19 cellular contexts compared by ENCODE assay signal in genomic region chr4:76744253-76744921, GRCh38.
DNase-seq lines count a peak whose midpoint lies in the region; ATAC-seq, FAIRE-seq and TF ChIP-seq lines count a peak whose summit lies in the region.
"Had no signal": no experiment of that assay in that cellular context is flagged by ENCODE, and none has a peak within 500 bp of the region (broad histone marks: within the 10 kb centered on the region; RNA-seq: fewer than 3 reads in every experiment).

No MANE protein-coding gene starts in this region.

- H3K9ac ChIP-seq in K562 (ENCODE audit: insufficient read depth in 1 of 2, low read depth in 2 of 2, low read length in 2 of 2): no peak overlapping the region

- no peak overlapping the region for H3K4me3 Mint-ChIP-seq in nephron progenitor cell
- H3K4me3 Mint-ChIP-seq: natural killer cell; stimulated activated effector memory CD8-positive, alpha-beta T cell treated with anti-CD3 and anti-CD28 coated beads, Interleukin-12 subunit alpha, Interleukin-12 subunit beta, amount 100 ng/mL, for 72 hours had no signal

- TF ChIP-seq RAD21 in K562 (CRISPR knock-in tag; conservative IDR thresholded peaks at IDR 0.05 in 1 of 2, IDR thresholded peaks at IDR 0.05 in 1 of 2): no peak

- no peak overlapping the region for H3K27ac Mint-ChIP-seq in nephron progenitor cell
- H3K27ac Mint-ChIP-seq: natural killer cell; stimulated activated effector memory CD8-positive, alpha-beta T cell treated with anti-CD3 and anti-CD28 coated beads, Interleukin-12 subunit alpha, Interleukin-12 subunit beta, amount 100 ng/mL, for 72 hours had no signal

- peaks cover 2% of the 10 kb centered on the region for H3K9me3 Mint-ChIP-seq in nephron progenitor cell
- H3K9me3 Mint-ChIP-seq: natural killer cell; stimulated activated effector memory CD8-positive, alpha-beta T cell treated with anti-CD3 and anti-CD28 coated beads, Interleukin-12 subunit alpha, Interleukin-12 subunit beta, amount 100 ng/mL, for 72 hours had no signal

- 0% methylated on average over 1 of the region's 1 CpG for WGBS in K562 (ENCODE audit: insufficient coverage, low coverage, missing lambda C conversion rate)
- WGBS in right lobe of liver (ENCODE audit: insufficient coverage, low coverage, low lambda C conversion rate, missing lambda C conversion rate): 88% methylated on average over 1 of the region's 1 CpG

- in situ Hi-C loops in K562 (cut with MboI): no loop called here

- H3K9me1 ChIP-seq in K562 (ENCODE audit: control insufficient read depth, insufficient read depth, low read length): no peaks in the 10 kb centered on the region

- no peaks in the 10 kb centered on the region for H3K36me3 ChIP-seq in K562 (ENCODE audit: control insufficient read depth, insufficient read depth, low read length)
- no peaks in the 10 kb centered on the region for H3K36me3 ChIP-seq in effector memory CD4-positive, alpha-beta T cell (ENCODE audit: control insufficient read depth, insufficient read depth, low read length)
- H3K36me3 ChIP-seq in right lobe of liver: peaks cover 0 to 15% (median 10%) of the 10 kb centered on the region in 4 donors
- H3K36me3 ChIP-seq: breast epithelium had no signal

- H3K4me2 ChIP-seq in K562 (ENCODE audit: insufficient read depth, low read length): no peak overlapping the region

- no peaks in the 10 kb centered on the region for H3K27me3 Mint-ChIP-seq in nephron progenitor cell (ENCODE audit: low read depth, poor library complexity)

- H3K27me3 ChIP-seq in K562 (ENCODE audit: control insufficient read depth in 2 of 2, insufficient read depth in 2 of 2, low read length in 2 of 2) (peaks cover 25 to 30% of the 10 kb centered on the region in 2 experiments; a peak in 4 of 5 replicates), right lobe of liver (no peaks in the 10 kb centered on the region)
- peaks cover under 1% of the 10 kb centered on the region for H3K27me3 ChIP-seq in effector memory CD4-positive, alpha-beta T cell (replicated peaks; ENCODE audit: control insufficient read depth, insufficient read depth, low read length, poor library complexity, severe bottlenecking)
- H3K27me3 ChIP-seq: breast epithelium, right atrium auricular region had no signal

- no peaks in the 10 kb centered on the region for H4K20me1 ChIP-seq in K562 (replicated peaks; ENCODE audit: control insufficient read depth, insufficient read depth, low read length)

- intact Hi-C loops in K562 (cut with micrococcal nuclease) (no loop called here), right lobe of liver (cut with DNase I) (no loop called here)

- FAIRE-seq in K562 (lab: Jason Lieb, UNC): no peak
- FAIRE-seq: endometrium had no signal

- no peaks in the 10 kb centered on the region for H3K9me3 ChIP-seq in K562 (replicated peaks; ENCODE audit: control insufficient read depth, insufficient read depth, low read depth, low read length)
- no peaks in the 10 kb centered on the region for H3K9me3 ChIP-seq in effector memory CD4-positive, alpha-beta T cell (ENCODE audit: control insufficient read depth, low read length)
- H3K9me3 ChIP-seq in right lobe of liver: no peaks in the 10 kb centered on the region
- H3K9me3 ChIP-seq: breast epithelium, right atrium auricular region had no signal

- ATAC-seq in K562 (no peak), HG03457 (IDR thresholded peaks at IDR 0.05; ENCODE audit: unreplicated experiment) (no peak), right lobe of liver (no peak)
- ATAC-seq: left colon; natural killer cell; stimulated activated effector memory CD8-positive, alpha-beta T cell treated with anti-CD3 and anti-CD28 coated beads, Interleukin-12 subunit alpha, Interleukin-12 subunit beta, amount 100 ng/mL, for 72 hours had no signal

- H3K79me2 ChIP-seq in K562 (ENCODE audit: control insufficient read depth, insufficient read depth, low read length): no peaks in the 10 kb centered on the region

- no peak overlapping the region for H3K4me3 ChIP-seq in K562
- no peak overlapping the region for H3K4me3 ChIP-seq in effector memory CD4-positive, alpha-beta T cell (ENCODE audit: insufficient read depth, low read depth, low read length, poor library complexity, severe bottlenecking)
- H3K4me3 ChIP-seq in right lobe of liver: no peak overlapping the region
- H3K4me3 ChIP-seq: breast epithelium, right atrium auricular region had no signal

- TF ChIP-seq EP300 in K562 (IDR thresholded peaks at IDR 0.05; ENCODE audit: low read length): no peak

- DNase-seq in HT1080 (ENCODE audit: low read depth) (peak; percentile 65), K562 (ENCODE audit: extremely low read depth in 1 of 4, low spot score in 3 of 4) (no peak), kidney glomerular epithelial cell (lab: John Stamatoyannopoulos, UW) (peak; percentile 45), nephron progenitor cell (no peak), right lobe of liver (no peak)
- DNase-seq in effector memory CD4-positive, alpha-beta T cell: no peak
- DNase-seq: activated gamma-delta T cell; Calu3; H7; Kasumi-1; left colon; natural killer cell; NCI-H2081; stimulated activated CD4-positive, alpha-beta T cell treated with anti-CD3 and anti-CD28 coated beads, Interleukin-4, amount 100 ng/mL, for 4 hours had no signal

- TF ChIP-seq CTCF in K562 (IDR thresholded peaks at IDR 0.05 in 2 of 3, conservative IDR thresholded peaks at IDR 0.05 in 1 of 3; ENCODE audit: insufficient read depth in 2 of 3, low read depth in 1 of 3, low read length in 3 of 3): no peak
- no peak for TF ChIP-seq CTCF in nephron progenitor cell (IDR thresholded peaks at IDR 0.05)
- TF ChIP-seq CTCF in right lobe of liver (IDR thresholded peaks at IDR 0.05): no peak

- no TSS peak for BruUV-seq in K562 (replicated peaks; lab: Mats Ljungman, UMichigan)

- H3K36me3 Mint-ChIP-seq in nephron progenitor cell (ENCODE audit: low read depth): peaks cover 75% of the 10 kb centered on the region
- H3K36me3 Mint-ChIP-seq: natural killer cell; stimulated activated effector memory CD8-positive, alpha-beta T cell treated with anti-CD3 and anti-CD28 coated beads, Interleukin-12 subunit alpha, Interleukin-12 subunit beta, amount 100 ng/mL, for 72 hours had no signal

- TF ChIP-seq POLR2A in K562 (conservative IDR thresholded peaks at IDR 0.05) (no peak), right lobe of liver (IDR thresholded peaks at IDR 0.05) (no peak)

- CTCF ChIA-PET in K562 (lab: Yijun Ruan, JAX; ENCODE audit: low intra/inter-chr PET ratio): no interaction called here

- POLR2A ChIA-PET in K562 (lab: Yijun Ruan, JAX): interaction anchor here (0.7 to 1.1 kb wide), 2 partner anchors 12 to 735 kb away, joined by 3 read pairs; no protein-coding TSS in a partner anchor

- peaks cover 0 to 14% of the 10 kb centered on the region in 2 experiments; a peak in 1 of 5 replicates for H3K4me1 ChIP-seq in K562 (replicated peaks in 1 of 2; ENCODE audit: control insufficient read depth in 2 of 2, insufficient read depth in 2 of 2, low read length in 2 of 2)
- no peaks in the 10 kb centered on the region for H3K4me1 ChIP-seq in effector memory CD4-positive, alpha-beta T cell (ENCODE audit: control insufficient read depth, insufficient read depth, low read length, poor library complexity, severe bottlenecking)
- peaks cover 0 to 7% (median 3%) of the 10 kb centered on the region in 4 donors for H3K4me1 ChIP-seq in right lobe of liver
- H3K4me1 ChIP-seq: breast epithelium, right atrium auricular region had no signal

- peaks cover 47% of the 10 kb centered on the region for H3K4me1 Mint-ChIP-seq in nephron progenitor cell
- H3K4me1 Mint-ChIP-seq: natural killer cell; stimulated activated effector memory CD8-positive, alpha-beta T cell treated with anti-CD3 and anti-CD28 coated beads, Interleukin-12 subunit alpha, Interleukin-12 subunit beta, amount 100 ng/mL, for 72 hours had no signal

- no peak overlapping the region for H2AFZ ChIP-seq in K562 (ENCODE audit: low read depth, low read length)

- H3K27ac ChIP-seq in K562 (ENCODE audit: extremely low read depth, low read depth, low read length) (no peak overlapping the region), right lobe of liver (no peak overlapping the region)
- H3K27ac ChIP-seq in effector memory CD4-positive, alpha-beta T cell (ENCODE audit: insufficient read depth, low read length, poor library complexity, severe bottlenecking): no peak overlapping the region
- H3K27ac ChIP-seq: right atrium auricular region had no signal

TF ChIP-seq in K562, 482 proteins besides CTCF, POLR2A, EP300 and RAD21 (continues in another document):
- TF ChIP-seq C11orf30 (IDR thresholded peaks at IDR 0.05; ENCODE audit: low read depth) (peak; percentile 13; the same call in 1 of the 2 replicates), ZNF740 (CRISPR knock-in tag; IDR thresholded peaks at IDR 0.05) (no peak), ZNF740 (tag; IDR thresholded peaks at IDR 0.05) (no peak), FOXA3 (CRISPR knock-in tag; conservative IDR thresholded peaks at IDR 0.05 in 1 of 2, IDR thresholded peaks at IDR 0.05 in 1 of 2) (no peak), TCF7L2 (IDR thresholded peaks at IDR 0.05; ENCODE audit: low read depth, low read length) (no peak), ZNF431 (CRISPR knock-in tag; IDR thresholded peaks at IDR 0.05) (no peak), HDAC3 (IDR thresholded peaks at IDR 0.05; ENCODE audit: borderline replicate concordance, partially characterized antibody) (no peak), MAFK (IDR thresholded peaks at IDR 0.05; ENCODE audit: low read length) (no peak), RBM25 (IDR thresholded peaks at IDR 0.05; ENCODE audit: low read depth, low read length, severe bottlenecking) (no peak), ZNF263 (CRISPR knock-in tag; IDR thresholded peaks at IDR 0.05; ENCODE audit: borderline replicate concordance) (no peak), CHD4 (IDR thresholded peaks at IDR 0.05; ENCODE audit: insufficient read depth, insufficient replicate concordance, low read depth, low read length, poor library complexity, severe bottlenecking) (no peak), MAFG (tag; conservative IDR thresholded peaks at IDR 0.05) (0 out of 2 replicates have a peak, but pooled peaks have one; percentile 17), HDAC8 (tag; IDR thresholded peaks at IDR 0.05) (no peak), GATAD2A (IDR thresholded peaks at IDR 0.05) (no peak), KLF10 (CRISPR knock-in tag; IDR thresholded peaks at IDR 0.05) (no peak), RFX1 (IDR thresholded peaks at IDR 0.05) (no peak), NR2C2 (CRISPR knock-in tag; IDR thresholded peaks at IDR 0.05) (no peak), NR2C2 (tag; IDR thresholded peaks at IDR 0.05) (no peak), ZNF316 (IDR thresholded peaks at IDR 0.05) (0 out of 2 replicates have a peak, but pooled peaks have one; percentile 24)

Comparison
In these comparisons a context has a peak if more than half of its experiments do, and no peak if none do; other contexts are left out.
1. DNase-seq: peak in HT1080 (single experiment) and kidney glomerular epithelial cell (single experiment); none in K562 (0 of 4), nephron progenitor cell (single experiment), effector memory CD4-positive, alpha-beta T cell (0 of 3) and right lobe of liver (0 of 3).